24 cellular contexts compared by ENCODE assay signal in genomic region chr1:36863061-36863460, GRCh38.
"Had no signal": no experiment of that assay in that cellular context is flagged by ENCODE, and none has a peak within 500 bp of the region (broad histone marks: within the 10 kb centered on the region; RNA-seq: fewer than 3 reads in every experiment).

No MANE protein-coding gene starts in this region.

- H3K9me3 ChIP-seq: colonic mucosa, esophagus muscularis mucosa, esophagus squamous epithelium, gastrocnemius medialis, gastroesophageal sphincter, heart left ventricle, heart right ventricle had no signal

- H3K4me1 ChIP-seq: colonic mucosa, esophagus squamous epithelium, foreskin keratinocyte, gastrocnemius medialis, gastroesophageal sphincter, heart left ventricle, heart right ventricle had no signal

- H3K27me3 ChIP-seq: colonic mucosa, foreskin keratinocyte had no signal

- H3K36me3 ChIP-seq: colonic mucosa, esophagus muscularis mucosa, esophagus squamous epithelium, gastrocnemius medialis, gastroesophageal sphincter, heart left ventricle, heart right ventricle had no signal

- H3K27ac ChIP-seq: colonic mucosa, coronary artery, dorsolateral prefrontal cortex, epithelial cell of prostate, esophagus squamous epithelium, foreskin keratinocyte, gastrocnemius medialis, gastroesophageal sphincter, heart left ventricle, heart right ventricle had no signal

- DNase-seq: colonic mucosa; cortex of kidney; dermis blood vessel endothelial cell; dorsolateral prefrontal cortex; effector CD4-positive, alpha-beta T cell; effector CD8-positive, alpha-beta T cell; effector memory CD4-positive, alpha-beta T cell; effector memory CD8-positive, alpha-beta T cell; endodermal cell; erythroblast; esophagus squamous epithelium; foreskin fibroblast; foreskin keratinocyte; foreskin melanocyte; gastrocnemius medialis; glutamatergic neuron; head of caudate nucleus; heart left ventricle; heart right ventricle had no signal

- H3K4me3 ChIP-seq: colonic mucosa, coronary artery, dorsolateral prefrontal cortex, esophagus muscularis mucosa, esophagus squamous epithelium, gastrocnemius medialis, gastroesophageal sphincter, heart left ventricle, heart right ventricle had no signal

- ATAC-seq: effector memory CD8-positive, alpha-beta T cell; esophagus mucosa; foreskin keratinocyte; gastrocnemius medialis; gastroesophageal sphincter; heart left ventricle; heart right ventricle had no signal
